Comparison of ENCODE assay signal across 17 cellular contexts in genomic region chr3:53166206-53166605, GRCh38. TPM values are rescaled to one million over a fixed set of nuclear protein-coding genes. Genes with fewer than 3 reads are reported as not detected.
DNase-seq lines count a peak whose midpoint lies in the region; ATAC-seq, FAIRE-seq and TF ChIP-seq lines count a peak whose summit lies in the region.
"Had no signal": no experiment of that assay in that cellular context is flagged by ENCODE, and none has a peak within 500 bp of the region (broad histone marks: within the 10 kb centered on the region; RNA-seq: fewer than 3 reads in every experiment).

No MANE protein-coding gene starts in this region.

- no peak overlapping the region for H3K14ac ChIP-seq in trophoblast cell (ENCODE audit: low read length)

- H3K9me3 ChIP-seq in BLaER1 (no peaks in the 10 kb centered on the region), trophoblast cell (ENCODE audit: insufficient read depth, low read depth, low read length) (peaks cover 2% of the 10 kb centered on the region), tibial artery (no peaks in the 10 kb centered on the region)
- H3K9me3 ChIP-seq: vagina had no signal

- peak overlapping the region; percentile 90 for H3K4me2 ChIP-seq in BLaER1
- H3K4me2 ChIP-seq in trophoblast cell (ENCODE audit: low read length) = no peak overlapping the region

- no peak overlapping the region for H3K18ac ChIP-seq in trophoblast cell (ENCODE audit: low read length)

- no peak overlapping the region for H2AFZ ChIP-seq in trophoblast cell (ENCODE audit: insufficient read depth, low read length, poor library complexity)

- H3K27ac ChIP-seq in BLaER1 (peak overlapping the region; percentile 38; the same call in 1 of the 2 replicates), angular gyrus (ENCODE audit: low read depth, low read length) (peak overlapping the region; percentile 38), trophoblast cell (ENCODE audit: low read depth, low read length) (no peak overlapping the region), tibial artery (no peak overlapping the region)
- H3K27ac ChIP-seq: SK-N-MC, vagina had no signal

- no peak overlapping the region for H2AK5ac ChIP-seq in trophoblast cell (ENCODE audit: low read length)

- peaks cover 91% of the 10 kb centered on the region for H3K4me1 ChIP-seq in BLaER1
- H3K4me1 ChIP-seq in trophoblast cell (ENCODE audit: control insufficient read depth in 1 of 2, insufficient read depth in 2 of 2, low read length in 2 of 2) = peaks cover 16 to 31% of the 10 kb centered on the region in 2 experiments
- peaks cover 0 to 71% (median 26%) of the 10 kb centered on the region in 4 donors for H3K4me1 ChIP-seq in tibial artery

- WGBS in trophoblast cell (ENCODE audit: extremely low coverage, insufficient coverage, insufficient read length) = no CpG with 5 or more reads among the region's 4 CpGs

- H4K91ac ChIP-seq in trophoblast cell (ENCODE audit: low read depth, low read length) = no peak overlapping the region

- no peak overlapping the region for H2BK5ac ChIP-seq in trophoblast cell (ENCODE audit: low read depth, low read length, poor library complexity)

- FAIRE-seq in GM19239 (lab: Jason Lieb, UNC) = no peak

- H2BK120ac ChIP-seq in trophoblast cell (ENCODE audit: insufficient read depth, low read length, poor library complexity) = no peak overlapping the region

- no peak overlapping the region for H4K12ac ChIP-seq in trophoblast cell (ENCODE audit: low read depth, low read length)

- no peak overlapping the region for H3K4me3 ChIP-seq in BLaER1
- H3K4me3 ChIP-seq in trophoblast cell (ENCODE audit: low read depth, low read length) = peak overlapping the region; percentile 32
- H3K4me3 ChIP-seq in tibial artery = no peak overlapping the region
- H3K4me3 ChIP-seq: SK-N-MC, vagina had no signal

- H3K23ac ChIP-seq in trophoblast cell (ENCODE audit: low read length) = no peak overlapping the region

- no peak overlapping the region for H3K4ac ChIP-seq in trophoblast cell (ENCODE audit: low read depth, low read length)

- H4K8ac ChIP-seq in trophoblast cell (ENCODE audit: low read depth, low read length) = no peak overlapping the region

- DNase-seq in KBM-7 = peak; percentile 8
- no peak for DNase-seq in trophoblast cell
- DNase-seq in GM19239 (ENCODE audit: insufficient read length, low spot score) = no peak
- DNase-seq in AG08396 (ENCODE audit: low spot score) = no peak
- DNase-seq in tibial artery = no peak
- DNase-seq: activated CD4-positive, alpha-beta memory T cell treated with anti-CD3 and anti-CD28 coated beads, Interleukin-2, amount 10 ng/mL, durations not matched to agents 7 days and 5 days; activated naive CD4-positive, alpha-beta T cell treated with anti-CD3 and anti-CD28 coated beads, Interleukin-2, amount 10 ng/mL, durations not matched to agents 7 days and 5 days; activated T-cell treated with anti-CD3 and anti-CD28 coated beads, Interleukin-2, amount 50 U/mL, for 24 hours; CD8-positive, alpha-beta memory T cell; NCI-H2081; stimulated activated CD4-positive, alpha-beta T cell treated with anti-CD3 and anti-CD28 coated beads, Interleukin-12 subunit alpha, Interleukin-12 subunit beta, amount 100 ng/mL, for 4 hours had no signal

- in situ Hi-C loops in KBM-7 (cut with MboI; ENCODE audit: low pct_unique_long_range_greater_than_20kb, low sequenced_read_pairs) = no loop called here

- H3K79me1 ChIP-seq in trophoblast cell (ENCODE audit: low read length) = peaks cover 4% of the 10 kb centered on the region

- TF ChIP-seq CTCF in tibial artery (IDR thresholded peaks at IDR 0.05) = no peak

- H3K9ac ChIP-seq in BLaER1 (no peak overlapping the region), trophoblast cell (ENCODE audit: low read length) (no peak overlapping the region)

- H4K20me1 ChIP-seq in BLaER1 = peaks cover 92% of the 10 kb centered on the region

- H3K27me3 ChIP-seq in BLaER1 = no peaks in the 10 kb centered on the region
- no peaks in the 10 kb centered on the region for H3K27me3 ChIP-seq in trophoblast cell (ENCODE audit: insufficient read depth, low read length)
- no peaks in the 10 kb centered on the region for H3K27me3 ChIP-seq in tibial artery
- H3K27me3 ChIP-seq: vagina had no signal

- H3K79me2 ChIP-seq in trophoblast cell (ENCODE audit: control insufficient read depth, insufficient read depth, low read length, poor library complexity) = peaks cover 4% of the 10 kb centered on the region

- H2BK12ac ChIP-seq in trophoblast cell (ENCODE audit: low read length) = no peak overlapping the region

- peaks cover 28% of the 10 kb centered on the region for H3K36me3 ChIP-seq in BLaER1
- no peaks in the 10 kb centered on the region for H3K36me3 ChIP-seq in trophoblast cell (ENCODE audit: control insufficient read depth in 1 of 2, insufficient read depth in 2 of 2, low read length in 2 of 2)
- H3K36me3 ChIP-seq in tibial artery = peaks cover 0 to 4% (median 0%) of the 10 kb centered on the region in 3 donors
- H3K36me3 ChIP-seq: vagina had no signal

- intact Hi-C loops in tibial artery (cut with DNase I; ENCODE audit: low total_unique reads) = no loop called here

- no peak for ATAC-seq in GM21447 (IDR thresholded peaks at IDR 0.05; ENCODE audit: unreplicated experiment)
- ATAC-seq: stimulated activated effector memory CD8-positive, alpha-beta T cell treated with anti-CD3 and anti-CD28 coated beads, Interleukin-12 subunit alpha, Interleukin-12 subunit beta, amount 100 ng/mL, for 72 hours had no signal

RNA-seq across cellular contexts. Expression of gene PRKCD, which starts 5.2 kb away (rescaled TPM):
- 10.6 and 11.2 TPM in 2 replicates for polyA plus RNA-seq in trophoblast cell (2013)

RNA-seq across cellular contexts. Expression of gene RFT1, which starts 36.0 kb away (rescaled TPM):
- polyA plus RNA-seq in trophoblast cell (2013) = 10.1 and 10.5 TPM in 2 replicates

Comparison
In these comparisons a context has a peak if more than half of its experiments do, and no peak if none do; other contexts are left out.
1. H3K27ac ChIP-seq: peak in BLaER1 (single experiment) and angular gyrus (single experiment); none in trophoblast cell (single experiment) and tibial artery (0 of 2).